ENCODE assay signal across 13 cellular contexts in the genomic region with DNA sequence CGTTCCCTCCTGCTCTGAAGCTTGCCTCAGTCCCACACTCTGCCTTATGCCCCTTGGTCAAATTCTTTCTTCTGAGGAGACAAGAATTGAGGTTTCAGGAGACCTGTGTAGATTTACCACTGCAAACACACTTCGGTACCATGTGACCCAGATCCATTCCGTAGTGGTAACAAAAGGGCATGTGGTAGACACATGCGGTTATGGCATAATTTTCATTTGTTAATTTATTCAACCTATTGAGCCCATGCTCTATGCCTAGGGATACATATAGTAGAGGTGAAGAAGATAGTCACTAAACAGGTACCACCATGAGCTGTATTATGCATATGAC.
DNase-seq lines count a peak whose midpoint lies in the region; ATAC-seq and TF ChIP-seq lines count a peak whose summit lies in the region.
"Had no signal": no experiment of that assay in that cellular context is flagged by ENCODE, and none has a peak within 500 bp of the region (broad histone marks: within the 10 kb centered on the region; RNA-seq: fewer than 3 reads in every experiment).

No MANE protein-coding gene starts in this region.

- H3K4me1 ChIP-seq in HEK293 (ENCODE audit: control insufficient read depth, insufficient read depth, low read length) (peaks cover 15% of the 10 kb centered on the region), mesodermal cell (ENCODE audit: control insufficient read depth, insufficient read depth, low read length, poor library complexity, severe bottlenecking) (peaks cover 9% of the 10 kb centered on the region), right atrium auricular region (no peaks in the 10 kb centered on the region), psoas muscle (no peaks in the 10 kb centered on the region)
- H3K4me1 ChIP-seq: HAP-1 had no signal

- in situ Hi-C loops in SK-MEL-5 (cut with HindIII; ENCODE audit: low pct_unique_long_range_greater_than_20kb, low sequenced_read_pairs) = no loop called here

- peak overlapping the region; percentile 59 for H3K27ac ChIP-seq in HEK293 (ENCODE audit: extremely low read depth, low read depth, low read length)
- peak overlapping the region; percentile 59 for H3K27ac ChIP-seq in mesodermal cell (ENCODE audit: low read depth, low read length, severe bottlenecking)
- H3K27ac ChIP-seq in right atrium auricular region = no peak overlapping the region
- H3K27ac ChIP-seq in psoas muscle = no peak overlapping the region
- H3K27ac ChIP-seq: SJCRH30 had no signal

- TF ChIP-seq CTCF in HEK293 (tag by site-specific recombination; IDR thresholded peaks at IDR 0.05) (no peak), right atrium auricular region (IDR thresholded peaks at IDR 0.05) (no peak), psoas muscle (IDR thresholded peaks at IDR 0.05) (no peak)

- intact Hi-C loops in psoas muscle (cut with DNase I) = no loop called here

- H3K27me3 ChIP-seq in right atrium auricular region (no peaks in the 10 kb centered on the region), psoas muscle (ENCODE audit: insufficient read depth in 3 of 3, low read length in 2 of 3) (no peaks in the 10 kb centered on the region)
- H3K27me3 ChIP-seq: SJCRH30 had no signal

- DNase-seq in DMS153 (lab: John Stamatoyannopoulos, UW) (peak; percentile 69), SK-MEL-5 (ENCODE audit: low read depth, low spot score) (peak; percentile 26), right atrium auricular region (ENCODE audit: low spot score) (no peak), psoas muscle (no peak), SKM-1 (lab: John Stamatoyannopoulos, UW; ENCODE audit: unreplicated experiment) (no peak), GF-D8 (lab: John Stamatoyannopoulos, UW) (no peak)
- DNase-seq: Calu3; CD4-positive, CD25-positive, alpha-beta regulatory T cell; NCI-H1694; SJCRH30 had no signal

- POLR2A ChIA-PET in HEK293 (lab: Yijun Ruan, JAX) = no interaction called here

- no peaks in the 10 kb centered on the region for H3K36me3 ChIP-seq in HEK293 (ENCODE audit: control insufficient read depth in 2 of 2, insufficient read depth in 1 of 2, low read length in 2 of 2)
- H3K36me3 ChIP-seq in mesodermal cell (ENCODE audit: control insufficient read depth, insufficient read depth, low read length) = no peaks in the 10 kb centered on the region
- H3K36me3 ChIP-seq in right atrium auricular region = no peaks in the 10 kb centered on the region
- H3K36me3 ChIP-seq in psoas muscle (ENCODE audit: insufficient read depth in 1 of 2, low read depth in 1 of 2) = no peaks in the 10 kb centered on the region
- H3K36me3 ChIP-seq: HAP-1, SJCRH30 had no signal

- CTCF ChIA-PET in HEK293 (lab: Yijun Ruan, JAX) = interaction anchor here (0.9 kb wide), 1 partner anchor 76 kb away, joined by 3 read pairs; no protein-coding TSS in a partner anchor

- no peak for ATAC-seq in psoas muscle

- 73 to 80% methylated on average over 2 to 3 of the region's 4 CpGs for WGBS in mesodermal cell (ENCODE audit: insufficient coverage in 2 of 2), 2 experiments
- WGBS in psoas muscle, 3 donors = 68 to 74% (median 73%) methylated on average over 4 of the region's 4 CpGs

- no peaks in the 10 kb centered on the region for H3K9me3 ChIP-seq in HEK293 (ENCODE audit: control insufficient read depth, insufficient read depth, low read depth, low read length)
- no peaks in the 10 kb centered on the region for H3K9me3 ChIP-seq in mesodermal cell (ENCODE audit: control insufficient read depth, low read length)
- no peaks in the 10 kb centered on the region for H3K9me3 ChIP-seq in right atrium auricular region
- no peaks in the 10 kb centered on the region for H3K9me3 ChIP-seq in psoas muscle
- H3K9me3 ChIP-seq: HAP-1, SJCRH30 had no signal

- H3K4me3 ChIP-seq in HEK293 (ENCODE audit: low read depth, low read length) (no peak overlapping the region), mesodermal cell (ENCODE audit: extremely low read depth, insufficient read depth, low read length, poor library complexity, severe bottlenecking) (no peak overlapping the region), right atrium auricular region (no peak overlapping the region), psoas muscle (no peak overlapping the region)
- H3K4me3 ChIP-seq: HAP-1, SJCRH30 had no signal

TF ChIP-seq in HEK293, 187 proteins besides CTCF, POLR2A, EP300 and RAD21:
- TF ChIP-seq, protein P1, sequence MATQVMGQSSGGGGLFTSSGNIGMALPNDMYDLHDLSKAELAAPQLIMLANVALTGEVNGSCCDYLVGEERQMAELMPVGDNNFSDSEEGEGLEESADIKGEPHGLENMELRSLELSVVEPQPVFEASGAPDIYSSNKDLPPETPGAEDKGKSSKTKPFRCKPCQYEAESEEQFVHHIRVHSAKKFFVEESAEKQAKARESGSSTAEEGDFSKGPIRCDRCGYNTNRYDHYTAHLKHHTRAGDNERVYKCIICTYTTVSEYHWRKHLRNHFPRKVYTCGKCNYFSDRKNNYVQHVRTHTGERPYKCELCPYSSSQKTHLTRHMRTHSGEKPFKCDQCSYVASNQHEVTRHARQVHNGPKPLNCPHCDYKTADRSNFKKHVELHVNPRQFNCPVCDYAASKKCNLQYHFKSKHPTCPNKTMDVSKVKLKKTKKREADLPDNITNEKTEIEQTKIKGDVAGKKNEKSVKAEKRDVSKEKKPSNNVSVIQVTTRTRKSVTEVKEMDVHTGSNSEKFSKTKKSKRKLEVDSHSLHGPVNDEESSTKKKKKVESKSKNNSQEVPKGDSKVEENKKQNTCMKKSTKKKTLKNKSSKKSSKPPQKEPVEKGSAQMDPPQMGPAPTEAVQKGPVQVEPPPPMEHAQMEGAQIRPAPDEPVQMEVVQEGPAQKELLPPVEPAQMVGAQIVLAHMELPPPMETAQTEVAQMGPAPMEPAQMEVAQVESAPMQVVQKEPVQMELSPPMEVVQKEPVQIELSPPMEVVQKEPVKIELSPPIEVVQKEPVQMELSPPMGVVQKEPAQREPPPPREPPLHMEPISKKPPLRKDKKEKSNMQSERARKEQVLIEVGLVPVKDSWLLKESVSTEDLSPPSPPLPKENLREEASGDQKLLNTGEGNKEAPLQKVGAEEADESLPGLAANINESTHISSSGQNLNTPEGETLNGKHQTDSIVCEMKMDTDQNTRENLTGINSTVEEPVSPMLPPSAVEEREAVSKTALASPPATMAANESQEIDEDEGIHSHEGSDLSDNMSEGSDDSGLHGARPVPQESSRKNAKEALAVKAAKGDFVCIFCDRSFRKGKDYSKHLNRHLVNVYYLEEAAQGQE (tag by site-specific recombination; IDR thresholded peaks at IDR 0.05) = 0 out of 2 replicates have a peak, but pooled peaks have one; percentile 11
- TF ChIP-seq ZNF2 (tag by site-specific recombination; IDR thresholded peaks at IDR 0.05) (no peak; the same call in 1 of the 2 replicates), ZBTB20 (tag by site-specific recombination; IDR thresholded peaks at IDR 0.05) (peak; percentile 63; the same call in 1 of the 2 replicates), ZFP69B (tag by site-specific recombination; IDR thresholded peaks at IDR 0.05) (no peak), ZNF184 (tag by site-specific recombination; IDR thresholded peaks at IDR 0.05) (no peak)
TF ChIP-seq in HEK293: peak in this region for 2.

Comparison
In these comparisons a context has a peak if more than half of its experiments do, and no peak if none do; other contexts are left out.
1. DNase-seq: peak in DMS153 (single experiment) and SK-MEL-5 (single experiment); none in right atrium auricular region (single experiment), psoas muscle (0 of 2), SKM-1 (single experiment) and GF-D8 (single experiment).
2. H3K27ac ChIP-seq: peak in HEK293 (single experiment) and mesodermal cell (single experiment); none in right atrium auricular region (0 of 2) and psoas muscle (single experiment).